Comparison of ENCODE assay signal across 1 cellular context in the genomic region with DNA sequence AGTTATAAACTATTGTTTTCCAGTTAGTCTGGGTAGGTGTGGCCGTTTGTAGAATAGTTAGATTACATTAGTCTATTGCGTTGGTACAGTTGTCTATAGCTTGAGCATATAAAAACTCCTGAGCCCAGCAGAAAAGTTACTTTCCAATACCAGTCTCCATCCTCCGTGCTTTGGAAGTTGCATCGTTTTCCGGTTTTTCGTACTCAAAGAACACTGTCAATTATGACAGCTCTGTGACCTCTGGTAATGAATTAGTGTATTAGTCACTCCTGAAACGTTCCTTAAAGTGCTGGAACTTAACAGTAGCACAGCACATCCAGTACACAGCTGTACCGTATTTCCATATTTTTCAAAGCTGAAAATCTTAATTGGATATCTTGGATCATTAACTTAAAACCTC.
A peak's percentile ranks its signal among the peaks of the same experiment; 100 is the strongest.
TF ChIP-seq lines count a peak whose summit lies in the region.

No MANE protein-coding gene starts in this region.

TF ChIP-seq in HepG2, 621 proteins besides CTCF, POLR2A, EP300 and RAD21:
- TF ChIP-seq, protein P1, sequence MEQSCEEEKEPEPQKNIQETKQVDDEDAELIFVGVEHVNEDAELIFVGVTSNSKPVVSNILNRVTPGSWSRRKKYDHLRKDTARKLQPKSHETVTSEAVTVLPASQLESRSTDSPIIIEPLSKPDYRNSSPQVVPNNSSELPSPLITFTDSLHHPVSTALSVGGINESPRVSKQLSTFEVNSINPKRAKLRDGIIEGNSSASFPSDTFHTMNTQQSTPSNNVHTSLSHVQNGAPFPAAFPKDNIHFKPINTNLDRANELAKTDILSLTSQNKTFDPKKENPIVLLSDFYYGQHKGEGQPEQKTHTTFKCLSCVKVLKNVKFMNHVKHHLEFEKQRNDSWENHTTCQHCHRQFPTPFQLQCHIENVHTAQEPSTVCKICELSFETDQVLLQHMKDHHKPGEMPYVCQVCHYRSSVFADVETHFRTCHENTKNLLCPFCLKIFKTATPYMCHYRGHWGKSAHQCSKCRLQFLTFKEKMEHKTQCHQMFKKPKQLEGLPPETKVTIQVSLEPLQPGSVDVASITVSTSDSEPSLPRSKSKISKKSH (CRISPR knock-in tag; IDR thresholded peaks at IDR 0.05; ENCODE audit: borderline replicate concordance), result no peak
- no peak for TF ChIP-seq CBFB (CRISPR knock-in tag; IDR thresholded peaks at IDR 0.05)
- 0 out of 2 replicates have a peak, but pooled peaks have one; percentile 34 for TF ChIP-seq GZF1 (CRISPR knock-in tag; IDR thresholded peaks at IDR 0.05)
